ENCODE assay signal across 8 cellular contexts in the genomic region with DNA sequence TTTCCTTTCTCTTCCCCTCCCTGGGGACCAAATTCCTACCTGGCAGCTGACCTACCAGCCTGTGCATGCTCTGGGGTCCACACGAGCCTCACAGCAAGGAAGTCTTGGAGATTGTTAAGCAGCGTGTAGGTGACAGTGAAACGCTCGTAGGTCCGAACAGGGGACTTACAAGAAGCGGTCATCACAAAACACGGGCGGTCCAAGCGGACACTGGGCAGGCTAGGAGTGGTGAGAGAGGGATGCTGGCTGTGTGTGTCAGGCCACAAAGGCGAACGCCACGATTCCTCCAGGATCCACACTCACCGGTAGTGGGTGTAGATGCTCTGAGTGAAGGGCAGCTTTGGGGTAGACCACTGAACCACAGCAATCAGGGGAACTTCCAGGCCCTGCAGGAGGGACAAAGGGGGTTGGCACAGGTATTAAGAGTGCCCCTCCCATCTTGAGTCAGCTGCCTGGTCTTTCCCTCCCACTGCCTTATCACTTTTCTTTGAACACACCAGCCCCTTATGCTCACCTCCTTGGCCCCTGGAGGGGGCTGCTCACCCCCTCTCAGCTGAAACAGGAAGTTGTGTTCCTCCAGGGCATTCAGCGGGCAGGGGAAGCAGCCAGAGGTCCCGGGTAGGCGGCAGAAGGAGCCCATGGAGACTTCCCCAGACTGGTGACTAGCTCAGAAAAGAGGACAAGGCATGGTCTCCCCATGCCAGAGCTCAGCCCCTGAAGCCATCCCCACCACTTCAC. TPM values are rescaled to one million over a fixed set of nuclear protein-coding genes. Genes with fewer than 3 reads are reported as not detected.
A peak's percentile ranks its signal among the peaks of the same experiment; 100 is the strongest.
DNase-seq lines count a peak whose midpoint lies in the region; ATAC-seq and TF ChIP-seq lines count a peak whose summit lies in the region.
"Had no signal": no experiment of that assay in that cellular context is flagged by ENCODE, and none has a peak within 500 bp of the region (broad histone marks: within the 10 kb centered on the region; RNA-seq: fewer than 3 reads in every experiment).

No MANE protein-coding gene starts in this region.

- H4K91ac ChIP-seq in trophoblast cell (ENCODE audit: low read depth, low read length): no peak overlapping the region

- H3K4ac ChIP-seq in trophoblast cell (ENCODE audit: low read depth, low read length): no peak overlapping the region

- H4K12ac ChIP-seq in trophoblast cell (ENCODE audit: low read depth, low read length): no peak overlapping the region

- DNase-seq in GM23338 (ENCODE audit: low spot score): no peak
- peak; percentile 61 for DNase-seq in OCI-M1 (lab: John Stamatoyannopoulos, UW)
- peak in 1 of 3 donors; percentile 12 for DNase-seq in effector memory CD4-positive, alpha-beta T cell
- peak in 1 of 2 donors; percentile 12 for DNase-seq in trophoblast cell
- no peak for DNase-seq in C1 segment of cervical spinal cord (lab: John Stamatoyannopoulos, UW)
- DNase-seq in dorsolateral prefrontal cortex: no peak
- DNase-seq in GDM1 (lab: John Stamatoyannopoulos, UW): no peak
- DNase-seq: KG1 had no signal

- H3K36me3 Mint-ChIP-seq in GM23338 (ENCODE audit: low read depth): peaks cover 56% of the 10 kb centered on the region

- H3K23ac ChIP-seq in trophoblast cell (ENCODE audit: low read length): no peak overlapping the region

- H2BK5ac ChIP-seq in trophoblast cell (ENCODE audit: low read depth, low read length, poor library complexity): no peak overlapping the region

- H3K9me3 ChIP-seq in effector memory CD4-positive, alpha-beta T cell (ENCODE audit: control insufficient read depth, low read length): no peaks in the 10 kb centered on the region
- peaks cover 4% of the 10 kb centered on the region for H3K9me3 ChIP-seq in trophoblast cell (ENCODE audit: insufficient read depth, low read depth, low read length)

- H3F3A ChIP-seq in GM23338 (replicated peaks; ENCODE audit: low read depth): peaks cover 39% of the 10 kb centered on the region

- no peak overlapping the region for H2AFZ ChIP-seq in GM23338
- no peak overlapping the region for H2AFZ ChIP-seq in trophoblast cell (ENCODE audit: insufficient read depth, low read length, poor library complexity)

- no peak for TF ChIP-seq CTCF in GM23338 (conservative IDR thresholded peaks at IDR 0.05; ENCODE audit: low read depth in 2 of 2)
- no peak for TF ChIP-seq CTCF in dorsolateral prefrontal cortex (IDR thresholded peaks at IDR 0.05 in 54 of 56, conservative IDR thresholded peaks at IDR 0.05 in 2 of 56; ENCODE audit: low read depth in 1 of 56, partially characterized antibody in 56 of 56)

- no peak for ATAC-seq in GM23338

- H3K4me3 ChIP-seq in GM23338: no peak overlapping the region
- no peak overlapping the region for H3K4me3 ChIP-seq in effector memory CD4-positive, alpha-beta T cell (ENCODE audit: insufficient read depth, low read depth, low read length, poor library complexity, severe bottlenecking)
- peak overlapping the region; percentile 23 for H3K4me3 ChIP-seq in trophoblast cell (ENCODE audit: low read depth, low read length)
- peak overlapping the region in 22 of 59 donors; percentile 55 to 99 (median 92) for H3K4me3 ChIP-seq in dorsolateral prefrontal cortex

- no peak overlapping the region for H3K14ac ChIP-seq in trophoblast cell (ENCODE audit: low read length)

- H4K8ac ChIP-seq in trophoblast cell (ENCODE audit: low read depth, low read length): no peak overlapping the region

- no peaks in the 10 kb centered on the region for H3K9me3 Mint-ChIP-seq in GM23338

- peaks cover 4% of the 10 kb centered on the region; the same call in 1 of the 2 replicates for H3K79me2 ChIP-seq in GM23338 (replicated peaks; ENCODE audit: insufficient read depth)
- H3K79me2 ChIP-seq in trophoblast cell (ENCODE audit: control insufficient read depth, insufficient read depth, low read length, poor library complexity): peaks cover 4% of the 10 kb centered on the region

- no peak overlapping the region for H2AK5ac ChIP-seq in trophoblast cell (ENCODE audit: low read length)

- H3K9ac ChIP-seq in trophoblast cell (ENCODE audit: low read length): no peak overlapping the region

- H3K4me1 Mint-ChIP-seq in GM23338: peaks cover 31% of the 10 kb centered on the region

- H3K9me2 ChIP-seq in GM23338 (ENCODE audit: insufficient read depth): no peaks in the 10 kb centered on the region

- H3K27me3 Mint-ChIP-seq in GM23338 (ENCODE audit: insufficient read depth, low read depth, poor library complexity): peaks cover 25% of the 10 kb centered on the region

- H4K20me1 ChIP-seq in GM23338 (replicated peaks; ENCODE audit: insufficient read depth): peaks cover 14% of the 10 kb centered on the region

- H3K27me3 ChIP-seq in GM23338 (ENCODE audit: insufficient read depth) (no peaks in the 10 kb centered on the region), trophoblast cell (ENCODE audit: insufficient read depth, low read length) (no peaks in the 10 kb centered on the region), dorsolateral prefrontal cortex (no peaks in the 10 kb centered on the region)
- H3K27me3 ChIP-seq in effector memory CD4-positive, alpha-beta T cell (replicated peaks; ENCODE audit: control insufficient read depth, insufficient read depth, low read length, poor library complexity, severe bottlenecking): no peaks in the 10 kb centered on the region

- intact Hi-C loops in dorsolateral prefrontal cortex (cut with DNase I): loop anchor here in 1 of 2 donors (5.0 kb wide), 1 partner anchor 46 kb away; no protein-coding TSS in a partner anchor

- H3K27ac ChIP-seq in GM23338 (ENCODE audit: low read depth) (no peak overlapping the region), trophoblast cell (ENCODE audit: low read depth, low read length) (no peak overlapping the region), dorsolateral prefrontal cortex (peak overlapping the region in 19 of 59 donors; percentile 13 to 93 (median 86))
- H3K27ac ChIP-seq in effector memory CD4-positive, alpha-beta T cell (ENCODE audit: insufficient read depth, low read length, poor library complexity, severe bottlenecking): peak overlapping the region; percentile 89

- no peaks in the 10 kb centered on the region for H3K36me3 ChIP-seq in GM23338 (ENCODE audit: insufficient read depth)
- H3K36me3 ChIP-seq in effector memory CD4-positive, alpha-beta T cell (ENCODE audit: control insufficient read depth, insufficient read depth, low read length): peaks cover 37% of the 10 kb centered on the region
- H3K36me3 ChIP-seq in trophoblast cell (ENCODE audit: control insufficient read depth in 1 of 2, insufficient read depth in 2 of 2, low read length in 2 of 2): peaks cover 36 to 41% of the 10 kb centered on the region in 2 experiments

- peak overlapping the region; percentile 26 for H3K18ac ChIP-seq in trophoblast cell (ENCODE audit: low read length)

- H2BK12ac ChIP-seq in trophoblast cell (ENCODE audit: low read length): no peak overlapping the region

- peaks cover 10% of the 10 kb centered on the region for H3K79me1 ChIP-seq in trophoblast cell (ENCODE audit: low read length)

- WGBS in trophoblast cell (ENCODE audit: extremely low coverage, insufficient coverage, insufficient read length): no CpG with 5 or more reads among the region's 16 CpGs

- H3K4me3 Mint-ChIP-seq in GM23338: peak overlapping the region; percentile 83

- peaks cover 7% of the 10 kb centered on the region; the same call in 1 of the 2 replicates for H3K4me1 ChIP-seq in GM23338 (ENCODE audit: insufficient read depth)
- peaks cover 21% of the 10 kb centered on the region for H3K4me1 ChIP-seq in effector memory CD4-positive, alpha-beta T cell (ENCODE audit: control insufficient read depth, insufficient read depth, low read length, poor library complexity, severe bottlenecking)
- peaks cover 8 to 17% of the 10 kb centered on the region in 2 experiments for H3K4me1 ChIP-seq in trophoblast cell (ENCODE audit: control insufficient read depth in 1 of 2, insufficient read depth in 2 of 2, low read length in 2 of 2)

- peak overlapping the region; percentile 88; the same call in 1 of the 2 replicates for H3K4me2 ChIP-seq in GM23338
- no peak overlapping the region for H3K4me2 ChIP-seq in trophoblast cell (ENCODE audit: low read length)

- no peak overlapping the region for H2BK120ac ChIP-seq in trophoblast cell (ENCODE audit: insufficient read depth, low read length, poor library complexity)

- H3K27ac Mint-ChIP-seq in GM23338: no peak overlapping the region

TF ChIP-seq in GM23338, 12 proteins besides CTCF, POLR2A, EP300 and RAD21 (continues in another document):
- TF ChIP-seq EZH2phosphoT487 (IDR thresholded peaks at IDR 0.05; ENCODE audit: unreplicated experiment) (no peak), ZNF114 (CRISPR knock-in tag; IDR thresholded peaks at IDR 0.05) (no peak), ZNF331 (CRISPR knock-in tag; IDR thresholded peaks at IDR 0.05; ENCODE audit: low read depth) (no peak)

RNA-seq across cellular contexts. Expression of gene TRAPPC14, which starts 2.0 kb away (rescaled TPM):
- 12.3 and 15.7 TPM in 2 replicates for total RNA-seq in GM23338 (2014; rRNA removed; shearing (Covaris generic))
- polyA plus RNA-seq in GM23338 (2016; fragmentation: Nextera tagmentation; extraction: Ambion mirVana): 9.3 and 9.8 TPM in 2 replicates
- polyA plus RNA-seq in trophoblast cell (2013): 9.4 and 10.2 TPM in 2 replicates
- 10 to 100 TPM; 16.3 to 52.5 (median 30.3) TPM for total RNA-seq in dorsolateral prefrontal cortex

RNA-seq across cellular contexts. Expression of gene LAMTOR4, which starts 7.8 kb away (rescaled TPM):
- total RNA-seq in GM23338 (2014; rRNA removed; shearing (Covaris generic)): 138 and 145 TPM in 2 replicates
- 329 and 333 TPM in 2 replicates for polyA plus RNA-seq in GM23338 (2016; fragmentation: Nextera tagmentation; extraction: Ambion mirVana)
- polyA plus RNA-seq in trophoblast cell (2013): 58.9 and 65.5 TPM in 2 replicates
- 100 to 1,000 TPM in 106 of 120 experiments, 10 to 100 TPM in 14; 88.6 to 150 (median 113) TPM for total RNA-seq in dorsolateral prefrontal cortex

RNA-seq across cellular contexts. Expression of gene GAL3ST4, which starts 11.9 kb away (rescaled TPM):
- 3.4 and 6.3 TPM in 2 replicates for total RNA-seq in GM23338 (2014; rRNA removed; shearing (Covaris generic))
- 2.1 and 3.1 TPM in 2 replicates for polyA plus RNA-seq in GM23338 (2016; fragmentation: Nextera tagmentation; extraction: Ambion mirVana)
- 0.37 and 0.42 TPM in 2 replicates for polyA plus RNA-seq in trophoblast cell (2013)
- 10 to 100 TPM in 13 of 120 experiments, 1 to 10 TPM in 107; 2.6 to 14.0 (median 6.2) TPM for total RNA-seq in dorsolateral prefrontal cortex

RNA-seq across cellular contexts. Expression of gene GPC2, which starts 20.7 kb away (rescaled TPM):
- total RNA-seq in GM23338 (2014; rRNA removed; shearing (Covaris generic)): 48.8 and 53.6 TPM in 2 replicates
- 9.8 and 10.7 TPM in 2 replicates for polyA plus RNA-seq in GM23338 (2016; fragmentation: Nextera tagmentation; extraction: Ambion mirVana)
- 2.9 TPM in 2 replicates for polyA plus RNA-seq in trophoblast cell (2013)
- 1 to 10 TPM in 118 of 120 experiments, under 1 TPM in 2; 0.84 to 7.1 (median 2.4) TPM for total RNA-seq in dorsolateral prefrontal cortex

RNA-seq across cellular contexts. Expression of gene STAG3, which starts 21.2 kb away (rescaled TPM):
- 3.4 and 4.6 TPM in 2 replicates for total RNA-seq in GM23338 (2014; rRNA removed; shearing (Covaris generic))
- 4.1 and 4.7 TPM in 2 replicates for polyA plus RNA-seq in GM23338 (2016; fragmentation: Nextera tagmentation; extraction: Ambion mirVana)
- polyA plus RNA-seq in trophoblast cell (2013): 0.15 and 0.19 TPM in 2 replicates
- total RNA-seq in dorsolateral prefrontal cortex: 1 to 10 TPM in 119 of 120 experiments, under 1 TPM in 1; 0.87 to 7.2 (median 2.7) TPM
